Comparison of ENCODE assay signal across 11 cellular contexts in the genomic region with DNA sequence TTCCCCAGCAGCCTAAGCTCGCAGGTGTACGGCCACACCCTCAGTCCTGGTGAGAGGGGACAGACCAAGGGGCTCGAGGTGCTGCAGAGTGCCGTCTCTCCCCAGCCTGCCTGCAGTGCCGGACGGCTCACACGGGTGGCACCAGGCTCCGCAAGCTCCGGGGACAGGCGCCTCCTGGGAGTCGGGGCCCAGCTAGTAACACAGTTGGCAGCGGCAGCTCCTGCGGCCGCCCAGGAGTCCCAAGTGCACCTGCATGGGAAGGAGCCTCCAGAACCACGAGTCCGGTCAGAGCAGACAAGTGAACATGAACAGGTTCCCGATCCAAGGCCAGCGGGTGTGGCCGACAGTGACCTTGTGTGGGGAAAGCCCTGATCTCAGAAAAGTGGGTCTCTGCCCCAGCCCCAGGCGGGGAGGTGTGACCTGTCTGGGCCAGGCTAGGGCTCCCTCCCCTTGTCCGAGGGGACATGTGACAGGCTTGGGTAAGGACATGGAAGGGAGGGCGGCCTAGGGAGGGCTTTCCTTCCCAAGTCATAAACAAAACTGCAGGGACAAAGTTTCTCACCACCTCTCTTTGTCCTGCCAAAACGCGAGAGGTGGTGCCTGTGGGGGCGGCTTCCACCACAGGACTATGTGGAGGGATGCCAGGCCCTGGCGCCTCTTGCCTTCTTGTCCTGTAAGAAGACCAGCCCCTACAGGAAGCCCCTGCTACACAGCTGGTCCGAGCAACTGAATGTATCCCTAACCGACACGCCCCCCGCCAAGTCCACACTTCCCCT. TPM values are rescaled to one million over a fixed set of nuclear protein-coding genes. Genes with fewer than 3 reads are reported as not detected.
DNase-seq lines count a peak whose midpoint lies in the region; ATAC-seq, FAIRE-seq and TF ChIP-seq lines count a peak whose summit lies in the region.
"Had no signal": no experiment of that assay in that cellular context is flagged by ENCODE, and none has a peak within 500 bp of the region (broad histone marks: within the 10 kb centered on the region; RNA-seq: fewer than 3 reads in every experiment).

No MANE protein-coding gene starts in this region.

- 24 to 47% methylated on average over 7 to 30 of the region's 30 CpGs for WGBS in upper lobe of left lung, 2 donors

- CTCF ChIA-PET in endothelial cell of umbilical vein (lab: Charles Lee) = interaction anchor here (1.1 to 2.8 kb wide), 3 partner anchors 10 to 15 kb away, joined by 3 to 14 read pairs (median 9); no protein-coding TSS in a partner anchor
- CTCF ChIA-PET in activated CD8-positive, alpha-beta T cell treated with anti-CD3 and anti-CD28 coated beads, Interleukin-2, amount 10 ng/mL, durations not matched to agents 7 days and 5 days (lab: Charles Lee) = no interaction called here

- H3K9me1 ChIP-seq in endothelial cell of umbilical vein (replicated peaks; ENCODE audit: control insufficient read depth, extremely low read depth, insufficient read depth, low read length) = no peaks in the 10 kb centered on the region

- no peak overlapping the region for H2AFZ ChIP-seq in endothelial cell of umbilical vein (ENCODE audit: low read depth, low read length)

- H3K4me1 ChIP-seq in endothelial cell of umbilical vein (ENCODE audit: control insufficient read depth, extremely low read depth, insufficient read depth, low read length) (peaks cover 33% of the 10 kb centered on the region), upper lobe of left lung (peaks cover 61 to 93% (median 73%) of the 10 kb centered on the region in 4 donors)

- no peak overlapping the region for H3K4me3 ChIP-seq in MG63
- H3K4me3 ChIP-seq in endothelial cell of umbilical vein (replicated peaks in 1 of 3; ENCODE audit: insufficient read depth in 1 of 3, low read depth in 1 of 3, low read length in 3 of 3) = no peak overlapping the region
- peak overlapping the region in 2 of 4 donors; percentile 10 to 28 for H3K4me3 ChIP-seq in upper lobe of left lung

- no peak for TF ChIP-seq POLR2A in endothelial cell of umbilical vein (IDR thresholded peaks at IDR 0.05; ENCODE audit: low read depth, low read length)
- TF ChIP-seq POLR2A in upper lobe of left lung (IDR thresholded peaks at IDR 0.05) = no peak

- POLR2A ChIA-PET in endothelial cell of umbilical vein (lab: Charles Lee) = interaction anchor here (0.7 kb wide), 1 partner anchor 12 kb away, joined by 4 read pairs; no protein-coding TSS in a partner anchor
- POLR2A ChIA-PET in activated CD8-positive, alpha-beta T cell treated with anti-CD3 and anti-CD28 coated beads, Interleukin-2, amount 10 ng/mL, durations not matched to agents 7 days and 5 days (lab: Charles Lee) = interaction anchor here (0.6 kb wide), 1 partner anchor 410 kb away, joined by 3 read pairs; no protein-coding TSS in a partner anchor

- peaks cover 71% of the 10 kb centered on the region for H3K79me2 ChIP-seq in endothelial cell of umbilical vein (ENCODE audit: control insufficient read depth, insufficient read depth, low read length)

- peak; percentile 16 to 67 for ATAC-seq in upper lobe of left lung (ENCODE audit: low FRiP score in 2 of 2)
- ATAC-seq in GM18870 (IDR thresholded peaks at IDR 0.05; ENCODE audit: unreplicated experiment) = no peak
- no peak for ATAC-seq in GM18868 (IDR thresholded peaks at IDR 0.05; ENCODE audit: unreplicated experiment)
- no peak for ATAC-seq in activated CD8-positive, alpha-beta T cell treated with anti-CD3 and anti-CD28 coated beads, Interleukin-2, amount 10 ng/mL, durations not matched to agents 7 days and 5 days
- ATAC-seq: Panc1 had no signal

- H4K20me1 ChIP-seq in endothelial cell of umbilical vein (replicated peaks; ENCODE audit: control insufficient read depth, extremely low read depth, insufficient read depth, low read length) = no peaks in the 10 kb centered on the region

- TF ChIP-seq CTCF in endothelial cell of umbilical vein (IDR thresholded peaks at IDR 0.05; ENCODE audit: extremely low read depth in 1 of 2, insufficient read depth in 1 of 2, low read depth in 1 of 2, low read length in 2 of 2) (no peak), upper lobe of left lung (IDR thresholded peaks at IDR 0.05) (no peak)

- no peak for FAIRE-seq in endothelial cell of umbilical vein (lab: Jason Lieb, UNC)

- peaks cover 18% of the 10 kb centered on the region for H3K4me1 Mint-ChIP-seq in activated CD8-positive, alpha-beta T cell treated with anti-CD3 and anti-CD28 coated beads, Interleukin-2, amount 10 ng/mL, durations not matched to agents 7 days and 5 days (ENCODE audit: low read depth)

- peak in 2 of 4 donors; percentile 5 to 42 for TF ChIP-seq EP300 in upper lobe of left lung (IDR thresholded peaks at IDR 0.05)

- H3K36me3 Mint-ChIP-seq in activated CD8-positive, alpha-beta T cell treated with anti-CD3 and anti-CD28 coated beads, Interleukin-2, amount 10 ng/mL, durations not matched to agents 7 days and 5 days (ENCODE audit: low read depth) = peaks cover 4% of the 10 kb centered on the region

- peak; percentile 25 for DNase-seq in MG63
- DNase-seq in endothelial cell of umbilical vein (ENCODE audit: low read depth, low spot score) = peak; percentile 71
- peak; percentile 31 to 53 for DNase-seq in lung microvascular endothelial cell (ENCODE audit: low read depth in 2 of 2)
- DNase-seq in upper lobe of left lung = peak; percentile 82 to 84
- DNase-seq in NCI-H187 (lab: John Stamatoyannopoulos, UW) = no peak
- no peak for DNase-seq in activated CD8-positive, alpha-beta T cell treated with anti-CD3 and anti-CD28 coated beads, Interleukin-2, amount 10 ng/mL, durations not matched to agents 7 days and 5 days
- DNase-seq: anterior cingulate cortex, NCI-H1105 treated with DMSO at 0.1 percent for 48 hours had no signal

- H3K9me3 Mint-ChIP-seq in activated CD8-positive, alpha-beta T cell treated with anti-CD3 and anti-CD28 coated beads, Interleukin-2, amount 10 ng/mL, durations not matched to agents 7 days and 5 days (ENCODE audit: insufficient read depth) = no peaks in the 10 kb centered on the region

- H3K27me3 Mint-ChIP-seq in activated CD8-positive, alpha-beta T cell treated with anti-CD3 and anti-CD28 coated beads, Interleukin-2, amount 10 ng/mL, durations not matched to agents 7 days and 5 days (ENCODE audit: low read depth) = no peaks in the 10 kb centered on the region

- dilution Hi-C loops in endothelial cell of umbilical vein (cut with MboI; ENCODE audit: extremely low pct_ligation_motif_present, low sequenced_read_pairs) = no loop called here

- H3K27me3 ChIP-seq in MG63 (no peaks in the 10 kb centered on the region), endothelial cell of umbilical vein (ENCODE audit: control insufficient read depth in 2 of 2, insufficient read depth in 2 of 2, low read length in 2 of 2) (no peaks in the 10 kb centered on the region), upper lobe of left lung (no peaks in the 10 kb centered on the region)

- H3K36me3 ChIP-seq in MG63 = no peaks in the 10 kb centered on the region
- peaks cover 0 to 10% of the 10 kb centered on the region in 2 experiments for H3K36me3 ChIP-seq in endothelial cell of umbilical vein (ENCODE audit: control insufficient read depth in 2 of 2, extremely low read depth in 1 of 2, insufficient read depth in 2 of 2, low read length in 2 of 2)
- H3K36me3 ChIP-seq in upper lobe of left lung = peaks cover 0 to 12% (median 10%) of the 10 kb centered on the region in 4 donors

- H3K9me3 ChIP-seq in MG63 (no peaks in the 10 kb centered on the region), endothelial cell of umbilical vein (replicated peaks; ENCODE audit: control insufficient read depth, insufficient read depth, low read length) (no peaks in the 10 kb centered on the region), upper lobe of left lung (no peaks in the 10 kb centered on the region)

- no peak overlapping the region for H3K4me3 Mint-ChIP-seq in activated CD8-positive, alpha-beta T cell treated with anti-CD3 and anti-CD28 coated beads, Interleukin-2, amount 10 ng/mL, durations not matched to agents 7 days and 5 days

- no peak overlapping the region for H3K4me2 ChIP-seq in endothelial cell of umbilical vein (ENCODE audit: insufficient read depth, low read length)

- intact Hi-C loops in endothelial cell of umbilical vein (cut with micrococcal nuclease) = no loop called here

- H3K27ac ChIP-seq in endothelial cell of umbilical vein (ENCODE audit: insufficient read depth, low read depth, low read length) = peak overlapping the region; percentile 40
- peak overlapping the region; percentile 88 to 92 (median 89) for H3K27ac ChIP-seq in upper lobe of left lung

- H3K9ac ChIP-seq in endothelial cell of umbilical vein (replicated peaks; ENCODE audit: extremely low read depth, insufficient read depth, low read length) = no peak overlapping the region

- BruUV-seq in endothelial cell of umbilical vein (replicated peaks; lab: Mats Ljungman, UMichigan) = no TSS peak

- no peak overlapping the region for H3K27ac Mint-ChIP-seq in activated CD8-positive, alpha-beta T cell treated with anti-CD3 and anti-CD28 coated beads, Interleukin-2, amount 10 ng/mL, durations not matched to agents 7 days and 5 days

TF ChIP-seq in endothelial cell of umbilical vein, 7 proteins besides CTCF, POLR2A, EP300 and RAD21 (continues in another document):
- TF ChIP-seq FOS (IDR thresholded peaks at IDR 0.05; ENCODE audit: borderline replicate concordance, insufficient read depth, low read length) (no peak), JUN (IDR thresholded peaks at IDR 0.05; ENCODE audit: borderline replicate concordance, insufficient read depth, insufficient read length, low read depth) (no peak), EZH2 (IDR thresholded peaks at IDR 0.05; ENCODE audit: borderline replicate concordance, low read depth, low read length, severe bottlenecking) (no peak), GATA2 (IDR thresholded peaks at IDR 0.05; ENCODE audit: insufficient read depth, insufficient read length, low read depth, low read length) (no peak)

RNA-seq across cellular contexts. Expression of gene MLLT1, which starts 46.5 kb away (rescaled TPM):
- 3.0 and 6.5 TPM in 2 replicates for total RNA-seq in MG63 (2014; rRNA removed; shearing (Covaris generic); ENCODE audit: low replicate concordance)
- total RNA-seq in endothelial cell of umbilical vein = 79.2 and 84.8 TPM in 2 replicates
- 43.9 and 52.9 TPM in 2 replicates for polyA plus RNA-seq in endothelial cell of umbilical vein
- polyA plus RNA-seq in endothelial cell of umbilical vein (2011; cell fraction: cytosol; rRNA removed) = 32.5 and 45.8 TPM in 2 replicates
- 62.0 and 69.5 TPM in 2 replicates for polyA plus RNA-seq in endothelial cell of umbilical vein (2011; cell fraction: nucleus; rRNA removed)
- 37.9 and 50.9 TPM in 2 replicates for polyA plus RNA-seq in endothelial cell of umbilical vein (2012)
- polyA minus RNA-seq in endothelial cell of umbilical vein = 34.3 and 51.6 TPM in 2 replicates
- polyA minus RNA-seq in endothelial cell of umbilical vein (2011; cell fraction: cytosol; rRNA and poly(A)+ RNA removed) = 63.8 TPM
- polyA minus RNA-seq in endothelial cell of umbilical vein (2011; cell fraction: nucleus; rRNA and poly(A)+ RNA removed) = 17.7 and 33.5 TPM in 2 replicates
- total RNA-seq in lung microvascular endothelial cell = 4.8 and 8.7 TPM in 2 replicates
- 10 to 100 TPM; 22.1 to 98.9 (median 49.3) TPM for total RNA-seq in upper lobe of left lung
- 10 to 100 TPM; 37.3 to 48.7 TPM for total RNA-seq in activated CD8-positive, alpha-beta T cell treated with anti-CD3 and anti-CD28 coated beads, Interleukin-2, amount 10 ng/mL, durations not matched to agents 7 days and 5 days

Comparison
In these comparisons a context has a peak if more than half of its experiments do, and no peak if none do; other contexts are left out.
1. DNase-seq: peak in MG63 (single experiment), endothelial cell of umbilical vein (single experiment), lung microvascular endothelial cell (2 of 2) and upper lobe of left lung (2 of 2); none in NCI-H187 (0 of 2) and activated CD8-positive, alpha-beta T cell treated with anti-CD3 and anti-CD28 coated beads, Interleukin-2, amount 10 ng/mL, durations not matched to agents 7 days and 5 days (single experiment).
2. ATAC-seq: peak in upper lobe of left lung (2 of 2); none in GM18870 (single experiment), GM18868 (single experiment) and activated CD8-positive, alpha-beta T cell treated with anti-CD3 and anti-CD28 coated beads, Interleukin-2, amount 10 ng/mL, durations not matched to agents 7 days and 5 days (single experiment).